ENCODE assay signal across 29 cellular contexts in genomic region chr13:75038315-75038881, GRCh38.
"Had no signal": no experiment of that assay in that cellular context is flagged by ENCODE, and none has a peak within 500 bp of the region (broad histone marks: within the 10 kb centered on the region; RNA-seq: fewer than 3 reads in every experiment).

No MANE protein-coding gene starts in this region.

- H3K9me3 Mint-ChIP-seq: activated CD4-positive, alpha-beta memory T cell treated with anti-CD3 and anti-CD28 coated beads, Interleukin-2, amount 10 ng/mL, durations not matched to agents 7 days and 5 days had no signal

- DNase-seq: activated CD4-positive, alpha-beta memory T cell treated with anti-CD3 and anti-CD28 coated beads, Interleukin-2, amount 10 ng/mL, durations not matched to agents 7 days and 5 days; activated CD4-positive, alpha-beta T cell treated with anti-CD3 and anti-CD28 coated beads for 1 hour; activated CD4-positive, alpha-beta T cell treated with anti-CD3 and anti-CD28 coated beads, Interleukin-2, amount 10 ng/mL, durations not matched to agents 7 days and 5 days; activated CD8-positive, alpha-beta memory T cell treated with anti-CD3 and anti-CD28 coated beads, Interleukin-2, amount 50 U/mL, for 48 hours; activated gamma-delta T cell; activated naive CD4-positive, alpha-beta T cell treated with anti-CD3 and anti-CD28 coated beads, Interleukin-2, amount 10 ng/mL, durations not matched to agents 7 days and 5 days; activated naive CD8-positive, alpha-beta T cell treated with anti-CD3 and anti-CD28 coated beads, Interleukin-2, amount 10 ng/mL, durations not matched to agents 7 days and 5 days; activated T-cell treated with anti-CD3 and anti-CD28 coated beads, Interleukin-2, amount 50 U/mL, for 24 hours; cortex of kidney; foreskin fibroblast; head of caudate nucleus; hippocampal formation; kidney; left colon; mammary epithelial cell; naive B cell; occipital lobe; psoas muscle; sigmoid colon; small intestine; stimulated activated CD4-positive, alpha-beta T cell treated with anti-CD3 and anti-CD28 coated beads, Interleukin-4, amount 100 ng/mL, for 24 hours; trophoblast cell had no signal

- H3K27ac Mint-ChIP-seq: activated CD4-positive, alpha-beta memory T cell treated with anti-CD3 and anti-CD28 coated beads, Interleukin-2, amount 10 ng/mL, durations not matched to agents 7 days and 5 days; activated CD4-positive, alpha-beta T cell treated with anti-CD3 and anti-CD28 coated beads, Interleukin-2, amount 10 ng/mL, durations not matched to agents 7 days and 5 days; activated naive CD4-positive, alpha-beta T cell treated with anti-CD3 and anti-CD28 coated beads, Interleukin-2, amount 10 ng/mL, durations not matched to agents 7 days and 5 days; activated naive CD8-positive, alpha-beta T cell treated with anti-CD3 and anti-CD28 coated beads, Interleukin-2, amount 10 ng/mL, durations not matched to agents 7 days and 5 days; activated T-cell treated with anti-CD3 and anti-CD28 coated beads, Interleukin-2, amount 50 U/mL, for 24 hours; brain; mesothelial cell of epicardium; naive B cell; stimulated activated effector memory CD8-positive, alpha-beta T cell treated with anti-CD3 and anti-CD28 coated beads, Interleukin-12 subunit alpha, Interleukin-12 subunit beta, amount 100 ng/mL, for 72 hours; stimulated activated naive CD8-positive, alpha-beta T cell treated with anti-CD3 and anti-CD28 coated beads, Interleukin-15, Interleukin-2, amounts not matched to agents 100 ng/mL and 50 ng/mL, for 24 hours; WTC11 had no signal

- H3K4me3 Mint-ChIP-seq: activated CD4-positive, alpha-beta memory T cell treated with anti-CD3 and anti-CD28 coated beads, Interleukin-2, amount 10 ng/mL, durations not matched to agents 7 days and 5 days; activated CD4-positive, alpha-beta T cell treated with anti-CD3 and anti-CD28 coated beads, Interleukin-2, amount 10 ng/mL, durations not matched to agents 7 days and 5 days; activated naive CD4-positive, alpha-beta T cell treated with anti-CD3 and anti-CD28 coated beads, Interleukin-2, amount 10 ng/mL, durations not matched to agents 7 days and 5 days; activated naive CD8-positive, alpha-beta T cell treated with anti-CD3 and anti-CD28 coated beads, Interleukin-2, amount 10 ng/mL, durations not matched to agents 7 days and 5 days; activated T-cell treated with anti-CD3 and anti-CD28 coated beads, Interleukin-2, amount 50 U/mL, for 24 hours; brain; mesothelial cell of epicardium; naive B cell; neural crest cell; stimulated activated effector memory CD8-positive, alpha-beta T cell treated with anti-CD3 and anti-CD28 coated beads, Interleukin-12 subunit alpha, Interleukin-12 subunit beta, amount 100 ng/mL, for 72 hours; stimulated activated naive CD8-positive, alpha-beta T cell treated with anti-CD3 and anti-CD28 coated beads, Interleukin-15, Interleukin-2, amounts not matched to agents 100 ng/mL and 50 ng/mL, for 24 hours; WTC11 had no signal

- H3K36me3 Mint-ChIP-seq: activated naive CD4-positive, alpha-beta T cell treated with anti-CD3 and anti-CD28 coated beads, Interleukin-2, amount 10 ng/mL, durations not matched to agents 7 days and 5 days; activated naive CD8-positive, alpha-beta T cell treated with anti-CD3 and anti-CD28 coated beads, Interleukin-2, amount 10 ng/mL, durations not matched to agents 7 days and 5 days; mesothelial cell of epicardium; naive B cell; stimulated activated effector memory CD8-positive, alpha-beta T cell treated with anti-CD3 and anti-CD28 coated beads, Interleukin-12 subunit alpha, Interleukin-12 subunit beta, amount 100 ng/mL, for 72 hours had no signal

- H3K27me3 Mint-ChIP-seq: activated CD4-positive, alpha-beta memory T cell treated with anti-CD3 and anti-CD28 coated beads, Interleukin-2, amount 10 ng/mL, durations not matched to agents 7 days and 5 days; activated CD4-positive, alpha-beta T cell treated with anti-CD3 and anti-CD28 coated beads, Interleukin-2, amount 10 ng/mL, durations not matched to agents 7 days and 5 days; activated naive CD4-positive, alpha-beta T cell treated with anti-CD3 and anti-CD28 coated beads, Interleukin-2, amount 10 ng/mL, durations not matched to agents 7 days and 5 days; activated naive CD8-positive, alpha-beta T cell treated with anti-CD3 and anti-CD28 coated beads, Interleukin-2, amount 10 ng/mL, durations not matched to agents 7 days and 5 days; brain; naive B cell; stimulated activated naive CD8-positive, alpha-beta T cell treated with anti-CD3 and anti-CD28 coated beads, Interleukin-15, Interleukin-2, amounts not matched to agents 100 ng/mL and 50 ng/mL, for 24 hours had no signal

- H3K4me1 Mint-ChIP-seq: activated CD4-positive, alpha-beta memory T cell treated with anti-CD3 and anti-CD28 coated beads, Interleukin-2, amount 10 ng/mL, durations not matched to agents 7 days and 5 days; activated CD4-positive, alpha-beta T cell treated with anti-CD3 and anti-CD28 coated beads, Interleukin-2, amount 10 ng/mL, durations not matched to agents 7 days and 5 days; activated naive CD4-positive, alpha-beta T cell treated with anti-CD3 and anti-CD28 coated beads, Interleukin-2, amount 10 ng/mL, durations not matched to agents 7 days and 5 days; activated naive CD8-positive, alpha-beta T cell treated with anti-CD3 and anti-CD28 coated beads, Interleukin-2, amount 10 ng/mL, durations not matched to agents 7 days and 5 days; mesothelial cell of epicardium; naive B cell; neural crest cell; stimulated activated effector memory CD8-positive, alpha-beta T cell treated with anti-CD3 and anti-CD28 coated beads, Interleukin-12 subunit alpha, Interleukin-12 subunit beta, amount 100 ng/mL, for 72 hours; WTC11 had no signal

- ATAC-seq: esophagus mucosa; left colon; psoas muscle; stimulated activated effector memory CD8-positive, alpha-beta T cell treated with anti-CD3 and anti-CD28 coated beads, Interleukin-12 subunit alpha, Interleukin-12 subunit beta, amount 100 ng/mL, for 72 hours; WTC11 had no signal
